Comparison of ENCODE assay signal across 31 cellular contexts in the genomic region with DNA sequence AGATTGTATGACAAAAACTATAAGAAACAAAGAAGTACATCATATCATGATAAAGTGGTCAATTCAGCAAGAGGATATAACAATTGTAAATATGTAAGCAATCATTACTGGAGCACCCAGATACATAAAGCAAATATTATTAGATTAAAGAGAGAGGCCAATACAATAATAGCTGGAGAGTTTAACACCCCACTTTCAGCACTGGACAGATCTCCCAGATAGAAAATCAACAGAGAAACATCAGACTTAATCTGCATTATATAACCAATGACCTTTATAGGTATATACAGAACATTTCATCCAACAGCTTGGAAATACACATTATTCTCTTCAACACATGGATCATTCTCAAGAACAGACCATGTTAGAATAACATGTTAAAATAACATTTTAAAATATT.
"Had no signal": no experiment of that assay in that cellular context is flagged by ENCODE, and none has a peak within 500 bp of the region (broad histone marks: within the 10 kb centered on the region; RNA-seq: fewer than 3 reads in every experiment).

No MANE protein-coding gene starts in this region.

- H3K9ac ChIP-seq: neural progenitor cell, parathyroid adenoma had no signal

- H3K9me3 Mint-ChIP-seq: nephron, neural progenitor cell, type B pancreatic cell had no signal

- ATAC-seq: natural killer cell; psoas muscle; right cardiac atrium; sciatic nerve; stimulated activated memory B cell treated with anti-CD40 and anti-IgM and Interleukin-4, amounts not matched to agents 10 μg/mL and 1 μg/mL and 100 μg/mL, for 72 hours; stimulated activated naive CD8-positive, alpha-beta T cell treated with anti-CD3 and anti-CD28 coated beads, Interleukin-15, amount 100 ng/mL, for 72 hours; stimulated activated naive CD8-positive, alpha-beta T cell treated with anti-CD3 and anti-CD28 coated beads, Interleukin-15, Interleukin-2, amounts not matched to agents 100 U/mL and 50 U/mL, for 24 hours; upper lobe of right lung had no signal

- H2AFZ ChIP-seq: neural progenitor cell, parathyroid adenoma had no signal

- H3K36me3 Mint-ChIP-seq: neural progenitor cell; stimulated activated memory B cell treated with anti-CD40 and anti-IgM and Interleukin-4, amounts not matched to agents 10 μg/mL and 1 μg/mL and 100 μg/mL, for 72 hours; type B pancreatic cell had no signal

- H3K9me3 ChIP-seq: ovary, psoas muscle, suprapubic skin, testis, tibial artery, transverse colon, upper lobe of right lung, uterus had no signal

- H3K27ac Mint-ChIP-seq: natural killer cell; nephron; neural progenitor cell; progenitor cell of endocrine pancreas; stimulated activated memory B cell treated with anti-CD40 and anti-IgM and Interleukin-4, amounts not matched to agents 10 μg/mL and 1 μg/mL and 100 μg/mL, for 72 hours; stimulated activated naive CD8-positive, alpha-beta T cell treated with anti-CD3 and anti-CD28 coated beads, Interleukin-15, amount 100 ng/mL, for 72 hours; type B pancreatic cell had no signal

- H3K4me2 ChIP-seq: neural progenitor cell, smooth muscle cell had no signal

- DNase-seq: natural killer cell; occipital lobe; ovary; posterior cingulate gyrus; psoas muscle; right cardiac atrium; spleen; stimulated activated CD4-positive, alpha-beta T cell treated with anti-CD3 and anti-CD28 coated beads, Interleukin-12 subunit alpha, Interleukin-12 subunit beta, amount 100 ng/mL, for 4 hours; stimulated activated CD4-positive, alpha-beta T cell treated with anti-CD3 and anti-CD28 coated beads, Interleukin-1b, Interleukin-23, amount 100 ng/mL, for 48 hours; stimulated activated CD4-positive, alpha-beta T cell treated with anti-CD3 and anti-CD28 coated beads, Interleukin-4, amount 100 ng/mL, for 1 hour; stimulated activated CD4-positive, alpha-beta T cell treated with anti-CD3 and anti-CD28 coated beads, Interleukin-4, amount 100 ng/mL, for 4 hours; stimulated activated CD8-positive, alpha-beta memory T cell treated with anti-CD3 and anti-CD28 coated beads, Interleukin-4, amount 100 ng/mL, for 48 hours; stimulated activated naive CD4-positive, alpha-beta T cell; stimulated activated naive CD8-positive, alpha-beta T cell treated with anti-CD3 and anti-CD28 coated beads, Interleukin-15, amount 100 ng/mL, for 72 hours; stimulated activated naive CD8-positive, alpha-beta T cell treated with anti-CD3 and anti-CD28 coated beads, Interleukin-15, Interleukin-2, amounts not matched to agents 100 U/mL and 50 U/mL, for 24 hours; substantia nigra; testis; tibial artery; transverse colon; upper lobe of right lung; uterus had no signal

- H3K79me2 ChIP-seq: parathyroid adenoma had no signal

- H3K27me3 Mint-ChIP-seq: progenitor cell of endocrine pancreas; stimulated activated memory B cell treated with anti-CD40 and anti-IgM and Interleukin-4, amounts not matched to agents 10 μg/mL and 1 μg/mL and 100 μg/mL, for 72 hours; stimulated activated naive CD8-positive, alpha-beta T cell treated with anti-CD3 and anti-CD28 coated beads, Interleukin-15, amount 100 ng/mL, for 72 hours; type B pancreatic cell had no signal

- H3K4me3 ChIP-seq: neural progenitor cell, ovary, psoas muscle, skin epidermis, smooth muscle cell, spleen, suprapubic skin, testis, tibial artery, transverse colon, upper lobe of right lung, uterus had no signal

- H3K4me1 ChIP-seq: neural progenitor cell, parathyroid adenoma, psoas muscle, spleen, suprapubic skin, testis, tibial artery, transverse colon, upper lobe of right lung, uterus had no signal

- H3K27me3 ChIP-seq: neural progenitor cell, ovary, spleen, suprapubic skin, testis, tibial artery, transverse colon, upper lobe of right lung, uterus had no signal

- H3K4me3 Mint-ChIP-seq: natural killer cell; nephron; neural progenitor cell; stimulated activated memory B cell treated with anti-CD40 and anti-IgM and Interleukin-4, amounts not matched to agents 10 μg/mL and 1 μg/mL and 100 μg/mL, for 72 hours; stimulated activated naive CD8-positive, alpha-beta T cell treated with anti-CD3 and anti-CD28 coated beads, Interleukin-15, amount 100 ng/mL, for 72 hours; type B pancreatic cell had no signal

- H3K4me1 Mint-ChIP-seq: natural killer cell; nephron; neural progenitor cell; stimulated activated memory B cell treated with anti-CD40 and anti-IgM and Interleukin-4, amounts not matched to agents 10 μg/mL and 1 μg/mL and 100 μg/mL, for 72 hours; stimulated activated naive CD8-positive, alpha-beta T cell treated with anti-CD3 and anti-CD28 coated beads, Interleukin-15, amount 100 ng/mL, for 72 hours had no signal

- H3K36me3 ChIP-seq: neural progenitor cell, ovary, spleen, suprapubic skin, tibial artery, transverse colon, upper lobe of right lung, uterus had no signal

- H3K27ac ChIP-seq: neural progenitor cell, ovary, parathyroid adenoma, psoas muscle, skin epidermis, spleen, suprapubic skin, testis, tibial artery, transverse colon, upper lobe of right lung, uterus had no signal
